ENCODE assay signal across 1 cellular context in the genomic region with DNA sequence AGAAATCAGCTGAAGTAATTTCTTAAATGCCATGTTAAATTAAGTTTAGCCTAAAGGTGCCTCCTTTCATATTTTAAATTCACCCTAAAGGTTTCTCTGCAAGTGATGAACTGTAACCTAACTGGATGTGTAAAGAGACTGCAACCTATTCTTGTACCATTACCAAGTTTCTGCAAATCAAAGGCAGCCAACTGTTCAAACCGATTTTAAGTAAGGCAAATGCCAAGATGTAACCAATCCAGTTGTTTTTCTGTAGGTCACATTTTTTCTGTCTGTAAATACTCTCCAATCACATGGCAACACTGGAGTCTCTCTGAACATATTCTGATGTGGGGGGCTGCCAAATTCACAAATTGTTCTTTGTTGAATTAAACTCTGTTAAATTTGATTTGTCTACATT.
TF ChIP-seq lines count a peak whose summit lies in the region.

No MANE protein-coding gene starts in this region.

TF ChIP-seq in HCT116, 20 proteins besides CTCF, POLR2A, EP300 and RAD21 (continued from another document):
- TF ChIP-seq, protein P1, sequence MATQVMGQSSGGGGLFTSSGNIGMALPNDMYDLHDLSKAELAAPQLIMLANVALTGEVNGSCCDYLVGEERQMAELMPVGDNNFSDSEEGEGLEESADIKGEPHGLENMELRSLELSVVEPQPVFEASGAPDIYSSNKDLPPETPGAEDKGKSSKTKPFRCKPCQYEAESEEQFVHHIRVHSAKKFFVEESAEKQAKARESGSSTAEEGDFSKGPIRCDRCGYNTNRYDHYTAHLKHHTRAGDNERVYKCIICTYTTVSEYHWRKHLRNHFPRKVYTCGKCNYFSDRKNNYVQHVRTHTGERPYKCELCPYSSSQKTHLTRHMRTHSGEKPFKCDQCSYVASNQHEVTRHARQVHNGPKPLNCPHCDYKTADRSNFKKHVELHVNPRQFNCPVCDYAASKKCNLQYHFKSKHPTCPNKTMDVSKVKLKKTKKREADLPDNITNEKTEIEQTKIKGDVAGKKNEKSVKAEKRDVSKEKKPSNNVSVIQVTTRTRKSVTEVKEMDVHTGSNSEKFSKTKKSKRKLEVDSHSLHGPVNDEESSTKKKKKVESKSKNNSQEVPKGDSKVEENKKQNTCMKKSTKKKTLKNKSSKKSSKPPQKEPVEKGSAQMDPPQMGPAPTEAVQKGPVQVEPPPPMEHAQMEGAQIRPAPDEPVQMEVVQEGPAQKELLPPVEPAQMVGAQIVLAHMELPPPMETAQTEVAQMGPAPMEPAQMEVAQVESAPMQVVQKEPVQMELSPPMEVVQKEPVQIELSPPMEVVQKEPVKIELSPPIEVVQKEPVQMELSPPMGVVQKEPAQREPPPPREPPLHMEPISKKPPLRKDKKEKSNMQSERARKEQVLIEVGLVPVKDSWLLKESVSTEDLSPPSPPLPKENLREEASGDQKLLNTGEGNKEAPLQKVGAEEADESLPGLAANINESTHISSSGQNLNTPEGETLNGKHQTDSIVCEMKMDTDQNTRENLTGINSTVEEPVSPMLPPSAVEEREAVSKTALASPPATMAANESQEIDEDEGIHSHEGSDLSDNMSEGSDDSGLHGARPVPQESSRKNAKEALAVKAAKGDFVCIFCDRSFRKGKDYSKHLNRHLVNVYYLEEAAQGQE (IDR thresholded peaks at IDR 0.05; ENCODE audit: low read depth), result no peak
- TF ChIP-seq ZFX (IDR thresholded peaks at IDR 0.05) (no peak), FOSL1 (IDR thresholded peaks at IDR 0.05; ENCODE audit: low read depth) (no peak), SIN3A (IDR thresholded peaks at IDR 0.05; ENCODE audit: low read depth) (no peak), CBX3 (IDR thresholded peaks at IDR 0.05; ENCODE audit: low read depth) (no peak), EGR1 (IDR thresholded peaks at IDR 0.05; ENCODE audit: low read depth) (no peak), POLR2AphosphoS5 (IDR thresholded peaks at IDR 0.05; ENCODE audit: low read depth, low read length) (no peak), JUND (IDR thresholded peaks at IDR 0.05) (no peak), ZNF274 (IDR thresholded peaks at IDR 0.05; ENCODE audit: low read depth, low read length) (no peak), ELF1 (IDR thresholded peaks at IDR 0.05; ENCODE audit: borderline replicate concordance, low read depth) (no peak), TCF7L2 (IDR thresholded peaks at IDR 0.05; ENCODE audit: borderline replicate concordance, extremely low read depth, insufficient read depth, insufficient read length) (no peak), SRF (IDR thresholded peaks at IDR 0.05; ENCODE audit: low read depth) (no peak)
- TF ChIP-seq, protein P2, sequence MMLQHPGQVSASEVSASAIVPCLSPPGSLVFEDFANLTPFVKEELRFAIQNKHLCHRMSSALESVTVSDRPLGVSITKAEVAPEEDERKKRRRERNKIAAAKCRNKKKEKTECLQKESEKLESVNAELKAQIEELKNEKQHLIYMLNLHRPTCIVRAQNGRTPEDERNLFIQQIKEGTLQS (IDR thresholded peaks at IDR 0.05), result no peak
